ENCODE assay signal across 1 cellular context in the genomic region with DNA sequence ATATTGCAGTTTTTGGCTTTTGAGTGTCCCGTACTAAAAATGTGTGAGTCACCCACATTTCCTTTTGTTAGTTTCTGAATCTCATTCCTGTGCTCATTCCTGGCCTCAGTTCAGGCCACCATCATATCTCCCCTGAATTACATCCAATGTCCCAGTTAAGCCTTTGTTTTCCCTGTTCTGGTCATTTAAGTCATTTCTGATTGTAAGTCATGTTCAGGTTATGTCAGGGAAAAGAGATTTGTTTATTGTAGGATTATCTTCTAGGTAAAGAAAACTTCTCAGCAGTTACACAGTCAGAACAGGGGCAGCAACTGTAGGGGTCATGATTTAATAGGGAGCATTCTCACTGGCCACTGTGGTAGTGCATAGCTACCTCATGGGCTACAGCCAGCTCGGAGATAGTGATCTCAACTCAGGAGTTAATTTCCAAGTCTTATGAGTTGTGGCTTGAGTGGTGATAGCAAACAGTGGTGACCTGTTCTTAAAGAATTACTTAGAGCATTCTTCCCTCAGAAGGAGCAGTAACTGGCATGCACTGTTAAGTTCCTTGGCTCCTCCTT.
TF ChIP-seq lines count a peak whose summit lies in the region.

No MANE protein-coding gene starts in this region.

TF ChIP-seq in SK-N-SH, 30 proteins besides CTCF, POLR2A, EP300 and RAD21 (continued from another document):
- TF ChIP-seq, protein P1, sequence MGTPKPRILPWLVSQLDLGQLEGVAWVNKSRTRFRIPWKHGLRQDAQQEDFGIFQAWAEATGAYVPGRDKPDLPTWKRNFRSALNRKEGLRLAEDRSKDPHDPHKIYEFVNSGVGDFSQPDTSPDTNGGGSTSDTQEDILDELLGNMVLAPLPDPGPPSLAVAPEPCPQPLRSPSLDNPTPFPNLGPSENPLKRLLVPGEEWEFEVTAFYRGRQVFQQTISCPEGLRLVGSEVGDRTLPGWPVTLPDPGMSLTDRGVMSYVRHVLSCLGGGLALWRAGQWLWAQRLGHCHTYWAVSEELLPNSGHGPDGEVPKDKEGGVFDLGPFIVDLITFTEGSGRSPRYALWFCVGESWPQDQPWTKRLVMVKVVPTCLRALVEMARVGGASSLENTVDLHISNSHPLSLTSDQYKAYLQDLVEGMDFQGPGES (IDR thresholded peaks at IDR 0.05; ENCODE audit: low read depth, low read length): no peak
- TF ChIP-seq RFX5 (IDR thresholded peaks at IDR 0.05; ENCODE audit: low read length) (no peak), GATA2 (CRISPR knock-in tag; IDR thresholded peaks at IDR 0.05) (no peak), EZH2phosphoT487 (IDR thresholded peaks at IDR 0.05; ENCODE audit: borderline replicate concordance, low read depth) (no peak), FOXM1 (IDR thresholded peaks at IDR 0.05; ENCODE audit: low read depth) (peak; percentile 56), ELF1 (IDR thresholded peaks at IDR 0.05) (no peak), NRF1 (IDR thresholded peaks at IDR 0.05; ENCODE audit: low read depth, low read length) (no peak), TAF1 (IDR thresholded peaks at IDR 0.05; ENCODE audit: borderline replicate concordance, low read depth, low read length) (0 out of 2 replicates have a peak, but pooled peaks have one; percentile 12), CHD2 (IDR thresholded peaks at IDR 0.05; ENCODE audit: low read length, partially characterized antibody) (no peak), MEF2A (IDR thresholded peaks at IDR 0.05; ENCODE audit: borderline replicate concordance, low read depth) (0 out of 2 replicates have a peak, but pooled peaks have one; percentile 50), NFIC (IDR thresholded peaks at IDR 0.05; ENCODE audit: borderline replicate concordance) (peak; percentile 86), TEAD4 (IDR thresholded peaks at IDR 0.05; ENCODE audit: borderline replicate concordance, insufficient read depth) (peak; percentile 89), TCF12 (IDR thresholded peaks at IDR 0.05) (peak; percentile 89), FOXJ3 (CRISPR knock-in tag; IDR thresholded peaks at IDR 0.05) (no peak), JUND (IDR thresholded peaks at IDR 0.05) (peak; percentile 91), MXI1 (IDR thresholded peaks at IDR 0.05; ENCODE audit: low read depth, low read length) (no peak), RXRA (IDR thresholded peaks at IDR 0.05; ENCODE audit: borderline replicate concordance, low read depth) (peak; percentile 71; the same call in 1 of the 2 replicates), POLR2AphosphoS5 (IDR thresholded peaks at IDR 0.05; ENCODE audit: low read depth, low read length) (peak; percentile 74; the same call in 1 of the 2 replicates), SIN3A (IDR thresholded peaks at IDR 0.05; ENCODE audit: borderline replicate concordance, low read depth, low read length) (0 out of 2 replicates have a peak, but pooled peaks have one; percentile 19)
- TF ChIP-seq, protein P2, sequence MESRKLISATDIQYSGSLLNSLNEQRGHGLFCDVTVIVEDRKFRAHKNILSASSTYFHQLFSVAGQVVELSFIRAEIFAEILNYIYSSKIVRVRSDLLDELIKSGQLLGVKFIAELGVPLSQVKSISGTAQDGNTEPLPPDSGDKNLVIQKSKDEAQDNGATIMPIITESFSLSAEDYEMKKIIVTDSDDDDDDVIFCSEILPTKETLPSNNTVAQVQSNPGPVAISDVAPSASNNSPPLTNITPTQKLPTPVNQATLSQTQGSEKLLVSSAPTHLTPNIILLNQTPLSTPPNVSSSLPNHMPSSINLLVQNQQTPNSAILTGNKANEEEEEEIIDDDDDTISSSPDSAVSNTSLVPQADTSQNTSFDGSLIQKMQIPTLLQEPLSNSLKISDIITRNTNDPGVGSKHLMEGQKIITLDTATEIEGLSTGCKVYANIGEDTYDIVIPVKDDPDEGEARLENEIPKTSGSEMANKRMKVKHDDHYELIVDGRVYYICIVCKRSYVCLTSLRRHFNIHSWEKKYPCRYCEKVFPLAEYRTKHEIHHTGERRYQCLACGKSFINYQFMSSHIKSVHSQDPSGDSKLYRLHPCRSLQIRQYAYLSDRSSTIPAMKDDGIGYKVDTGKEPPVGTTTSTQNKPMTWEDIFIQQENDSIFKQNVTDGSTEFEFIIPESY (IDR thresholded peaks at IDR 0.05; ENCODE audit: borderline replicate concordance, low read depth): peak; percentile 74
- TF ChIP-seq, protein P3, sequence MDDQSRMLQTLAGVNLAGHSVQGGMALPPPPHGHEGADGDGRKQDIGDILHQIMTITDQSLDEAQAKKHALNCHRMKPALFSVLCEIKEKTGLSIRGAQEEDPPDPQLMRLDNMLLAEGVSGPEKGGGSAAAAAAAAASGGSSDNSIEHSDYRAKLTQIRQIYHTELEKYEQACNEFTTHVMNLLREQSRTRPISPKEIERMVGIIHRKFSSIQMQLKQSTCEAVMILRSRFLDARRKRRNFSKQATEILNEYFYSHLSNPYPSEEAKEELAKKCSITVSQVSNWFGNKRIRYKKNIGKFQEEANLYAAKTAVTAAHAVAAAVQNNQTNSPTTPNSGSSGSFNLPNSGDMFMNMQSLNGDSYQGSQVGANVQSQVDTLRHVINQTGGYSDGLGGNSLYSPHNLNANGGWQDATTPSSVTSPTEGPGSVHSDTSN (IDR thresholded peaks at IDR 0.05): peak; percentile 94
- TF ChIP-seq, protein P4, sequence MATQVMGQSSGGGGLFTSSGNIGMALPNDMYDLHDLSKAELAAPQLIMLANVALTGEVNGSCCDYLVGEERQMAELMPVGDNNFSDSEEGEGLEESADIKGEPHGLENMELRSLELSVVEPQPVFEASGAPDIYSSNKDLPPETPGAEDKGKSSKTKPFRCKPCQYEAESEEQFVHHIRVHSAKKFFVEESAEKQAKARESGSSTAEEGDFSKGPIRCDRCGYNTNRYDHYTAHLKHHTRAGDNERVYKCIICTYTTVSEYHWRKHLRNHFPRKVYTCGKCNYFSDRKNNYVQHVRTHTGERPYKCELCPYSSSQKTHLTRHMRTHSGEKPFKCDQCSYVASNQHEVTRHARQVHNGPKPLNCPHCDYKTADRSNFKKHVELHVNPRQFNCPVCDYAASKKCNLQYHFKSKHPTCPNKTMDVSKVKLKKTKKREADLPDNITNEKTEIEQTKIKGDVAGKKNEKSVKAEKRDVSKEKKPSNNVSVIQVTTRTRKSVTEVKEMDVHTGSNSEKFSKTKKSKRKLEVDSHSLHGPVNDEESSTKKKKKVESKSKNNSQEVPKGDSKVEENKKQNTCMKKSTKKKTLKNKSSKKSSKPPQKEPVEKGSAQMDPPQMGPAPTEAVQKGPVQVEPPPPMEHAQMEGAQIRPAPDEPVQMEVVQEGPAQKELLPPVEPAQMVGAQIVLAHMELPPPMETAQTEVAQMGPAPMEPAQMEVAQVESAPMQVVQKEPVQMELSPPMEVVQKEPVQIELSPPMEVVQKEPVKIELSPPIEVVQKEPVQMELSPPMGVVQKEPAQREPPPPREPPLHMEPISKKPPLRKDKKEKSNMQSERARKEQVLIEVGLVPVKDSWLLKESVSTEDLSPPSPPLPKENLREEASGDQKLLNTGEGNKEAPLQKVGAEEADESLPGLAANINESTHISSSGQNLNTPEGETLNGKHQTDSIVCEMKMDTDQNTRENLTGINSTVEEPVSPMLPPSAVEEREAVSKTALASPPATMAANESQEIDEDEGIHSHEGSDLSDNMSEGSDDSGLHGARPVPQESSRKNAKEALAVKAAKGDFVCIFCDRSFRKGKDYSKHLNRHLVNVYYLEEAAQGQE (IDR thresholded peaks at IDR 0.05; ENCODE audit: low read depth, low read length): 0 out of 2 replicates have a peak, but pooled peaks have one; percentile 7
